In the genomic region with DNA sequence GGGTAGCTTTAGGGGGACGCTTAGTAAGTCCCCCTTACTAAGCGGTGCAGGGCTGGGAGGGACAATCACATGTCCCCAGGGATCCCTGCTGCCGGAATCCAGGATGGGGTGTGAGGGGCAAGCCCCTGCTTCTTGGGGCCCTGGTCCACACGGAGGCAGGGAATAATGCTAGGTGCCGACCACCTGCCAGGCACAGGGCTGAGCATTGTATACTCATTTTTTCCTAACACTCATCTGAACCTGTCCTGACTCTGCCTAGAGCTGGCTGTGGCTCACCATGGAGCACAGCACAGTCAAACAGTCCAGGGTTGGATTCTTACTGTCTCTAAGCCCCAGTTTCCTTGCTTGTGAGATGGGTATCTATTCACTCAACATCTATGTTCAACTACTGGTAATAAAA, we compare ENCODE assay signal across 9 cellular contexts. TPM values are rescaled to one million over a fixed set of nuclear protein-coding genes. Genes with fewer than 3 reads are reported as not detected.
A peak's percentile ranks its signal among the peaks of the same experiment; 100 is the strongest.
DNase-seq lines count a peak whose midpoint lies in the region; ATAC-seq and TF ChIP-seq lines count a peak whose summit lies in the region.
"Had no signal": no experiment of that assay in that cellular context is flagged by ENCODE, and none has a peak within 500 bp of the region (broad histone marks: within the 10 kb centered on the region; RNA-seq: fewer than 3 reads in every experiment).

No MANE protein-coding gene starts in this region.

- H3K4me3 ChIP-seq in SK-N-SH (ENCODE audit: low read depth in 2 of 2, low read length in 1 of 2): peak overlapping the region in 1 of 2 experiments; percentile 85; a peak in 1 of 4 replicates
- no peak overlapping the region for H3K4me3 ChIP-seq in esophagus (ENCODE audit: low read depth in 1 of 2, low read length in 2 of 2)
- H3K4me3 ChIP-seq in prostate gland: no peak overlapping the region

- no peak for ATAC-seq in CD4-positive, alpha-beta T cell (ENCODE audit: poor library complexity)
- ATAC-seq in HG02763 (IDR thresholded peaks at IDR 0.05; ENCODE audit: unreplicated experiment) (no peak), GM21528 (IDR thresholded peaks at IDR 0.05; ENCODE audit: low FRiP score, unreplicated experiment) (no peak)

- H3F3A ChIP-seq in SK-N-SH (replicated peaks; ENCODE audit: insufficient read depth): peaks cover 51% of the 10 kb centered on the region

- peak overlapping the region; percentile 87; the same call in 1 of the 2 replicates for H3K9ac ChIP-seq in SK-N-SH

- peaks cover 38% of the 10 kb centered on the region for H3K79me2 ChIP-seq in SK-N-SH (ENCODE audit: insufficient read depth)

- H3K27ac Mint-ChIP-seq in CD4-positive, alpha-beta T cell: peak overlapping the region; percentile 81

- peak overlapping the region; percentile 91 for H3K4me2 ChIP-seq in SK-N-SH

- no peaks in the 10 kb centered on the region for H3K27me3 ChIP-seq in CD4-positive, alpha-beta T cell (ENCODE audit: control insufficient read depth, insufficient read depth, low read length)
- H3K27me3 ChIP-seq in SK-N-SH (ENCODE audit: insufficient read depth) (no peaks in the 10 kb centered on the region), esophagus (ENCODE audit: control insufficient read depth in 1 of 2, insufficient read depth in 2 of 2, low read length in 2 of 2) (no peaks in the 10 kb centered on the region), prostate gland (replicated peaks; ENCODE audit: insufficient read depth) (no peaks in the 10 kb centered on the region)

- 65% methylated on average over 3 of the region's 5 CpGs for whole genome bisulfite sequencing in SK-N-SH (ENCODE audit: low lambda C conversion rate)
- 61 to 63% methylated on average over 5 of the region's 5 CpGs for WGBS in esophagus, 2 donors
- 73% methylated on average over 5 of the region's 5 CpGs for WGBS in prostate gland

- peaks cover 58% of the 10 kb centered on the region for H3K4me1 Mint-ChIP-seq in CD4-positive, alpha-beta T cell (ENCODE audit: low read depth)

- no peak for TF ChIP-seq RAD21 in SK-N-SH (IDR thresholded peaks at IDR 0.05; ENCODE audit: low read length)

- no peak for TF ChIP-seq CTCF in CD4-positive, alpha-beta T cell (IDR thresholded peaks at IDR 0.05)
- TF ChIP-seq CTCF in SK-N-SH (IDR thresholded peaks at IDR 0.05) (no peak), prostate gland (IDR thresholded peaks at IDR 0.05) (no peak)

- TF ChIP-seq POLR2A in prostate gland (IDR thresholded peaks at IDR 0.05): no peak
- no peak for TF ChIP-seq POLR2A in erythroblast (IDR thresholded peaks at IDR 0.05; ENCODE audit: low read length)

- H3K4me1 ChIP-seq in SK-N-SH (ENCODE audit: control insufficient read depth in 1 of 2, insufficient read depth in 2 of 2, low read depth in 1 of 2, low read length in 1 of 2) (peaks cover 53 to 65% of the 10 kb centered on the region in 2 experiments), esophagus (ENCODE audit: control insufficient read depth in 2 of 2, insufficient read depth in 2 of 2, low read length in 1 of 2) (peaks cover 15 to 31% of the 10 kb centered on the region in 2 donors), prostate gland (replicated peaks) (peaks cover 13% of the 10 kb centered on the region)

- peak overlapping the region; percentile 80 for H3K27ac ChIP-seq in CD4-positive, alpha-beta T cell (ENCODE audit: low read depth, low read length)
- H3K27ac ChIP-seq in SK-N-SH (ENCODE audit: low read depth in 2 of 2, low read length in 1 of 2) (peak overlapping the region; percentile 97), esophagus (ENCODE audit: low read depth in 2 of 2, low read length in 1 of 2) (peak overlapping the region; percentile 88 to 94), prostate gland (peak overlapping the region; percentile 88 to 93)

- CTCF ChIA-PET in CD4-positive, alpha-beta T cell (lab: Charles Lee): interaction anchor here (1.5 to 2.3 kb wide), 2 partner anchors 11 to 19 kb away, joined by 3 to 9 read pairs; partner anchors contain the start of gene ZNRD2
- CTCF ChIA-PET in SK-N-SH (lab: Yijun Ruan, JAX): interaction anchor here (0.5 to 6.4 kb wide), 7 partner anchors 7 to 139 kb away, joined by 3 to 69 read pairs (median 10); partner anchors contain the start of genes FAM89B and ZNRD2

- peaks cover 11% of the 10 kb centered on the region for H4K20me1 ChIP-seq in SK-N-SH (ENCODE audit: insufficient read depth)

- peak overlapping the region; percentile 79 for H3K4me3 Mint-ChIP-seq in CD4-positive, alpha-beta T cell

- TF ChIP-seq EP300 in SK-N-SH (IDR thresholded peaks at IDR 0.05; ENCODE audit: borderline replicate concordance in 1 of 2, low read depth in 1 of 2, low read length in 1 of 2): no peak

- no peaks in the 10 kb centered on the region for H3K9me3 Mint-ChIP-seq in CD4-positive, alpha-beta T cell

- intact Hi-C loops in CD4-positive, alpha-beta T cell (cut with DNase I, micrococcal nuclease): no loop called here
- intact Hi-C loops in prostate gland (cut with DNase I): no loop called here

- peaks cover 4% of the 10 kb centered on the region for H3K36me3 Mint-ChIP-seq in CD4-positive, alpha-beta T cell (ENCODE audit: low read depth)

- H3K9me3 ChIP-seq in CD4-positive, alpha-beta T cell (ENCODE audit: control insufficient read depth, low read length): no peaks in the 10 kb centered on the region
- H3K9me3 ChIP-seq in SK-N-SH (no peaks in the 10 kb centered on the region), esophagus (ENCODE audit: control insufficient read depth in 2 of 2, insufficient read depth in 1 of 2, low read depth in 1 of 2, low read length in 1 of 2) (no peaks in the 10 kb centered on the region), prostate gland (no peaks in the 10 kb centered on the region)

- no peaks in the 10 kb centered on the region for H3K9me2 ChIP-seq in SK-N-SH

- H3K27me3 Mint-ChIP-seq in CD4-positive, alpha-beta T cell: no peaks in the 10 kb centered on the region

- POLR2A ChIA-PET in CD4-positive, alpha-beta T cell (lab: Charles Lee): interaction anchor here (0.7 to 3.8 kb wide), 6 partner anchors 10 to 61 kb away, joined by 3 to 15 read pairs (median 14); partner anchors contain the start of genes EHBP1L1, MALAT1 and ZNRD2
- POLR2A ChIA-PET in SK-N-SH (lab: Yijun Ruan, JAX): interaction anchor here (1.0 to 3.3 kb wide), 3 partner anchors 11 to 60 kb away, joined by 3 to 12 read pairs (median 10); partner anchors contain the start of genes FAM89B, MALAT1 and ZNRD2

- no peak for DNase-seq in CD4-positive, alpha-beta T cell
- no peak for DNase-seq in SK-N-SH
- no peak for DNase-seq in prostate gland (ENCODE audit: low spot score)
- DNase-seq in COLO668 (lab: John Stamatoyannopoulos, UW; ENCODE audit: unreplicated experiment): no peak
- DNase-seq in erythroblast (lab: John Stamatoyannopoulos, UW): no peak
- DNase-seq: occipital lobe had no signal

- no peak overlapping the region for H2AFZ ChIP-seq in SK-N-SH (ENCODE audit: low read depth)

- H3K36me3 ChIP-seq in SK-N-SH (replicated peaks in 1 of 2; ENCODE audit: control insufficient read depth in 1 of 2, insufficient read depth in 2 of 2, low read length in 1 of 2) (no peaks in the 10 kb centered on the region), esophagus (ENCODE audit: control insufficient read depth in 2 of 2, insufficient read depth in 2 of 2, low read length in 1 of 2) (no peaks in the 10 kb centered on the region), prostate gland (no peaks in the 10 kb centered on the region)

TF ChIP-seq in SK-N-SH, 30 proteins besides CTCF, POLR2A, EP300 and RAD21:
- no peak for TF ChIP-seq RCOR1 (IDR thresholded peaks at IDR 0.05; ENCODE audit: low read length)
- no peak for TF ChIP-seq POLR2AphosphoS5 (IDR thresholded peaks at IDR 0.05; ENCODE audit: low read depth, low read length)
- TF ChIP-seq RFX5 (IDR thresholded peaks at IDR 0.05; ENCODE audit: low read length): no peak
- no peak for TF ChIP-seq FOXJ3 (CRISPR knock-in tag; IDR thresholded peaks at IDR 0.05)
- TF ChIP-seq MAX (IDR thresholded peaks at IDR 0.05; ENCODE audit: low read depth): no peak
- TF ChIP-seq GABPA (IDR thresholded peaks at IDR 0.05; ENCODE audit: low read depth): no peak

RNA-seq across cellular contexts. Expression of gene LTBP3, which starts 1.4 kb away (rescaled TPM):
- total RNA-seq in CD4-positive, alpha-beta T cell: 100 to 1,000 TPM; 236 to 238 TPM
- polyA plus RNA-seq in SK-N-SH (2012; rRNA removed) (92.1 and 167 TPM in 2 replicates), esophagus (10 to 100 TPM; 32.8 to 36.4 TPM)
- 62.4 and 112 TPM in 2 replicates for polyA plus RNA-seq in SK-N-SH (2012; cell fraction: cytosol; rRNA removed)
- 691 and 1,438 TPM in 2 replicates for polyA plus RNA-seq in SK-N-SH (2012; cell fraction: nucleus; rRNA removed)
- 100 to 1,000 TPM; 220 to 234 TPM for total RNA-seq in prostate gland

RNA-seq across cellular contexts. Expression of gene ZNRD2, which starts 10.7 kb away (rescaled TPM):
- 10 to 100 TPM; 38.7 to 39.9 TPM for total RNA-seq in CD4-positive, alpha-beta T cell
- polyA plus RNA-seq in SK-N-SH (2012; rRNA removed) (62.5 and 78.1 TPM in 2 replicates), esophagus (10 to 100 TPM; 38.9 to 52.1 TPM)
- 32.6 and 44.8 TPM in 2 replicates for polyA plus RNA-seq in SK-N-SH (2012; cell fraction: cytosol; rRNA removed)
- 76.5 and 92.5 TPM in 2 replicates for polyA plus RNA-seq in SK-N-SH (2012; cell fraction: nucleus; rRNA removed)
- total RNA-seq in prostate gland: 10 to 100 TPM; 72.8 to 98.1 TPM

RNA-seq across cellular contexts. Expression of gene FAM89B, which starts 12.8 kb away (rescaled TPM):
- total RNA-seq in CD4-positive, alpha-beta T cell: 10 to 100 TPM; 23.3 to 27.3 TPM
- polyA plus RNA-seq in SK-N-SH (2012; rRNA removed) (61.3 and 65.3 TPM in 2 replicates), esophagus (10 to 100 TPM; 27.9 to 36.5 TPM)
- 19.9 and 37.5 TPM in 2 replicates for polyA plus RNA-seq in SK-N-SH (2012; cell fraction: cytosol; rRNA removed)
- polyA plus RNA-seq in SK-N-SH (2012; cell fraction: nucleus; rRNA removed): 38.7 and 41.4 TPM in 2 replicates
- total RNA-seq in prostate gland: 10 to 100 TPM; 68.6 to 92.6 TPM

RNA-seq across cellular contexts. Expression of gene EHBP1L1, which starts 16.3 kb away (rescaled TPM):
- 10 to 100 TPM; 82.6 to 88.5 TPM for total RNA-seq in CD4-positive, alpha-beta T cell
- polyA plus RNA-seq in SK-N-SH (2012; rRNA removed) (35.1 and 48.7 TPM in 2 replicates), esophagus (10 to 100 TPM; 54.4 to 61.6 TPM)
- polyA plus RNA-seq in SK-N-SH (2012; cell fraction: cytosol; rRNA removed): 17.6 and 25.5 TPM in 2 replicates
- 163 and 263 TPM in 2 replicates for polyA plus RNA-seq in SK-N-SH (2012; cell fraction: nucleus; rRNA removed)
- 10 to 100 TPM; 68.2 to 98.7 TPM for total RNA-seq in prostate gland

RNA-seq across cellular contexts. Expression of gene SCYL1, which starts 34.7 kb away (rescaled TPM):
- 10 to 100 TPM; 57.4 to 60.7 TPM for total RNA-seq in CD4-positive, alpha-beta T cell
- polyA plus RNA-seq in SK-N-SH (2012; rRNA removed) (76.7 and 79.9 TPM in 2 replicates), esophagus (10 to 100 TPM; 41.8 to 52.4 TPM)
- polyA plus RNA-seq in SK-N-SH (2012; cell fraction: cytosol; rRNA removed): 26.2 and 41.7 TPM in 2 replicates
- polyA plus RNA-seq in SK-N-SH (2012; cell fraction: nucleus; rRNA removed): 115 and 159 TPM in 2 replicates
- 100 to 1,000 TPM; 125 to 177 TPM for total RNA-seq in prostate gland
